Comparison of ENCODE assay signal across 9 cellular contexts in genomic region chr12:128820723-128821432, GRCh38. TPM values are rescaled to one million over a fixed set of nuclear protein-coding genes. Genes with fewer than 3 reads are reported as not detected.
DNase-seq lines count a peak whose midpoint lies in the region; TF ChIP-seq lines count a peak whose summit lies in the region.
"Had no signal": no experiment of that assay in that cellular context is flagged by ENCODE, and none has a peak within 500 bp of the region (broad histone marks: within the 10 kb centered on the region; RNA-seq: fewer than 3 reads in every experiment).

No MANE protein-coding gene starts in this region.

- peaks cover 15% of the 10 kb centered on the region for H3K36me3 Mint-ChIP-seq in type B pancreatic cell

- H3K27me3 Mint-ChIP-seq in type B pancreatic cell: no peaks in the 10 kb centered on the region

- H3K4me3 Mint-ChIP-seq in type B pancreatic cell: peak overlapping the region; percentile 69

- H3K4me3 ChIP-seq in HEK293 (ENCODE audit: low read depth, low read length): no peak overlapping the region
- H3K4me3 ChIP-seq: tibial artery had no signal

- peaks cover 0 to 18% of the 10 kb centered on the region in 2 experiments; a peak in 2 of 3 replicates for H3K36me3 ChIP-seq in HEK293 (ENCODE audit: control insufficient read depth in 2 of 2, insufficient read depth in 1 of 2, low read length in 2 of 2)

- H3K27ac Mint-ChIP-seq in type B pancreatic cell: peak overlapping the region; percentile 19

- peaks cover 13% of the 10 kb centered on the region for H3K4me1 ChIP-seq in HEK293 (ENCODE audit: control insufficient read depth, insufficient read depth, low read length)

- peaks cover 54% of the 10 kb centered on the region for H3K4me1 Mint-ChIP-seq in type B pancreatic cell (ENCODE audit: unreplicated experiment)

- CTCF ChIA-PET in HEK293 (lab: Yijun Ruan, JAX): no interaction called here

- H3K27ac ChIP-seq in HEK293 (ENCODE audit: extremely low read depth, low read depth, low read length): no peak overlapping the region
- H3K27ac ChIP-seq: tibial artery had no signal

- TF ChIP-seq CTCF in HEK293 (tag by site-specific recombination; IDR thresholded peaks at IDR 0.05) (no peak), type B pancreatic cell (conservative IDR thresholded peaks at IDR 0.05) (no peak)

- no peaks in the 10 kb centered on the region for H3K9me3 ChIP-seq in HEK293 (ENCODE audit: control insufficient read depth, insufficient read depth, low read depth, low read length)
- H3K9me3 ChIP-seq: tibial artery had no signal

- DNase-seq in NCI-H748 (lab: John Stamatoyannopoulos, UW; ENCODE audit: unreplicated experiment) (peak; percentile 9), NCI-H748 treated with DMSO at 0.1 percent for 48 hours (lab: John Stamatoyannopoulos, UW) (no peak), NCI-H2029 (lab: John Stamatoyannopoulos, UW) (peak; percentile 47), germinal center (ENCODE audit: low spot score) (peak; percentile 79), type B pancreatic cell (ENCODE audit: extremely low spot score, unreplicated experiment) (no peak), NCI-H1105 treated with DMSO at 0.1 percent for 48 hours (lab: John Stamatoyannopoulos, UW) (no peak)
- no peak for DNase-seq in stimulated activated CD4-positive, alpha-beta T cell treated with anti-CD3 and anti-CD28 coated beads, Interleukin-4, amount 100 ng/mL, for 24 hours

- POLR2A ChIA-PET in HEK293 (lab: Yijun Ruan, JAX): interaction anchor here (0.6 kb wide), 1 partner anchor 36 kb away, joined by 3 read pairs; no protein-coding TSS in a partner anchor

- H3K9me3 Mint-ChIP-seq in type B pancreatic cell: no peaks in the 10 kb centered on the region

TF ChIP-seq in HEK293, 187 proteins besides CTCF, POLR2A, EP300 and RAD21:
- TF ChIP-seq ZNF585B (tag by site-specific recombination; IDR thresholded peaks at IDR 0.05): no peak
- TF ChIP-seq ZNF677 (tag by site-specific recombination; IDR thresholded peaks at IDR 0.05): no peak
- no peak for TF ChIP-seq ZNF664 (tag by site-specific recombination; IDR thresholded peaks at IDR 0.05)
- no peak for TF ChIP-seq ZNF701 (tag by site-specific recombination; IDR thresholded peaks at IDR 0.05)
- no peak for TF ChIP-seq TSHZ1 (tag by site-specific recombination; IDR thresholded peaks at IDR 0.05; ENCODE audit: borderline replicate concordance)
- TF ChIP-seq ZNF610 (tag by site-specific recombination; IDR thresholded peaks at IDR 0.05; ENCODE audit: borderline replicate concordance): no peak
- TF ChIP-seq ZNF248 (tag by site-specific recombination; IDR thresholded peaks at IDR 0.05): no peak
- TF ChIP-seq ZNF529 (tag by site-specific recombination; IDR thresholded peaks at IDR 0.05; ENCODE audit: insufficient replicate concordance): no peak
- no peak for TF ChIP-seq MYNN (tag by site-specific recombination; IDR thresholded peaks at IDR 0.05; ENCODE audit: borderline replicate concordance)
- TF ChIP-seq ZFHX2 (tag by site-specific recombination; conservative IDR thresholded peaks at IDR 0.05): peak; percentile 65
- no peak for TF ChIP-seq ZNF473 (tag by site-specific recombination; IDR thresholded peaks at IDR 0.05)
- peak; percentile 82 for TF ChIP-seq EGR2 (tag by site-specific recombination; IDR thresholded peaks at IDR 0.05; ENCODE audit: low read depth)
- no peak for TF ChIP-seq ZNF433 (tag by site-specific recombination; IDR thresholded peaks at IDR 0.05; ENCODE audit: low read depth)
- no peak for TF ChIP-seq ZNF138 (tag by site-specific recombination; IDR thresholded peaks at IDR 0.05; ENCODE audit: borderline replicate concordance)
- 0 out of 2 replicates have a peak, but pooled peaks have one; percentile 13 for TF ChIP-seq SP2 (tag by site-specific recombination; IDR thresholded peaks at IDR 0.05)
- TF ChIP-seq ZNF174 (tag by site-specific recombination; IDR thresholded peaks at IDR 0.05): no peak

RNA-seq across cellular contexts. Expression of gene SLC15A4, which starts 2.9 kb away (rescaled TPM):
- 24.6 and 28.8 TPM in 2 replicates for total RNA-seq in type B pancreatic cell (ENCODE audit: low replicate concordance)

RNA-seq across cellular contexts. Expression of gene GLT1D1, which starts 32.4 kb away (rescaled TPM):
- 2.5 and 2.6 TPM in 2 replicates for total RNA-seq in type B pancreatic cell (ENCODE audit: low replicate concordance)

Comparison
In these comparisons a context has a peak if more than half of its experiments do, and no peak if none do; other contexts are left out.
1. DNase-seq: peak in NCI-H748 (single experiment), NCI-H2029 (single experiment) and germinal center (single experiment); none in NCI-H748 treated with DMSO at 0.1 percent for 48 hours (single experiment), type B pancreatic cell (single experiment), NCI-H1105 treated with DMSO at 0.1 percent for 48 hours (single experiment) and stimulated activated CD4-positive, alpha-beta T cell treated with anti-CD3 and anti-CD28 coated beads, Interleukin-4, amount 100 ng/mL, for 24 hours (single experiment).